30 cellular contexts compared by ENCODE assay signal in genomic region chr3:177221734-177222133, GRCh38. TPM values are rescaled to one million over a fixed set of nuclear protein-coding genes. Genes with fewer than 3 reads are reported as not detected.
DNase-seq lines count a peak whose midpoint lies in the region; ATAC-seq and TF ChIP-seq lines count a peak whose summit lies in the region.
"Had no signal": no experiment of that assay in that cellular context is flagged by ENCODE, and none has a peak within 500 bp of the region (broad histone marks: within the 10 kb centered on the region; RNA-seq: fewer than 3 reads in every experiment).

No MANE protein-coding gene starts in this region.

- H3K4me1 Mint-ChIP-seq in CD14-positive monocyte (peaks cover 33% of the 10 kb centered on the region), endothelial cell (ENCODE audit: unreplicated experiment) (peaks cover 14% of the 10 kb centered on the region)
- peaks cover 19 to 49% (median 39%) of the 10 kb centered on the region in 7 donors for H3K4me1 Mint-ChIP-seq in naive thymus-derived CD4-positive, alpha-beta T cell
- peaks cover 28% of the 10 kb centered on the region for H3K4me1 Mint-ChIP-seq in activated T-cell treated with anti-CD3 and anti-CD28 coated beads, Interleukin-2, amount 50 U/mL, for 72 hours (ENCODE audit: low read depth)

- H3K36me3 ChIP-seq in naive thymus-derived CD4-positive, alpha-beta T cell (ENCODE audit: control insufficient read depth in 2 of 3, insufficient read depth in 3 of 3, low read length in 3 of 3) = no peaks in the 10 kb centered on the region
- H3K36me3 ChIP-seq: BLaER1 treated with 17β-estradiol and CSF1 and Interleukin-3, amounts not matched to agents 10 nM and 100 nM; esophagus muscularis mucosa; left ventricle myocardium inferior; sigmoid colon; tibial nerve had no signal

- no peaks in the 10 kb centered on the region for H3K27me3 ChIP-seq in naive thymus-derived CD4-positive, alpha-beta T cell (ENCODE audit: control insufficient read depth in 2 of 2, insufficient read depth in 2 of 2, low read length in 2 of 2)
- H3K27me3 ChIP-seq: BLaER1 treated with 17β-estradiol and CSF1 and Interleukin-3, amounts not matched to agents 10 nM and 100 nM; esophagus muscularis mucosa; sigmoid colon; tibial nerve had no signal

- intact Hi-C loops in CD14-positive monocyte (cut with micrococcal nuclease) = no loop called here
- intact Hi-C loops in naive thymus-derived CD4-positive, alpha-beta T cell (cut with micrococcal nuclease) = loop anchor here in 1 of 2 donors (2.0 kb wide), 1 partner anchor 13 kb away; no protein-coding TSS in a partner anchor

- peaks cover 0 to 3% (median 0%) of the 10 kb centered on the region in 7 donors for H3K9me3 Mint-ChIP-seq in CD14-positive monocyte
- H3K9me3 Mint-ChIP-seq in naive thymus-derived CD4-positive, alpha-beta T cell = peaks cover 0 to 3% (median 0%) of the 10 kb centered on the region in 11 donors
- H3K9me3 Mint-ChIP-seq in activated T-cell treated with anti-CD3 and anti-CD28 coated beads, Interleukin-2, amount 50 U/mL, for 72 hours = no peaks in the 10 kb centered on the region
- no peaks in the 10 kb centered on the region for H3K9me3 Mint-ChIP-seq in endothelial cell (ENCODE audit: unreplicated experiment)
- H3K9me3 Mint-ChIP-seq: activated naive CD8-positive, alpha-beta T cell treated with anti-CD3 and anti-CD28 coated beads, Interleukin-2, amount 50 U/mL, for 24 hours; activated T-cell treated with anti-CD3 and anti-CD28 coated beads, Interleukin-2, amount 50 U/mL, for 4 hours had no signal

- H3K27ac Mint-ChIP-seq in CD14-positive monocyte (peak overlapping the region; percentile 68 to 87 (median 86)), endothelial cell (ENCODE audit: unreplicated experiment) (no peak overlapping the region)
- H3K27ac Mint-ChIP-seq in naive thymus-derived CD4-positive, alpha-beta T cell = peak overlapping the region in 6 of 9 donors; percentile 13 to 91 (median 46)
- H3K27ac Mint-ChIP-seq in activated T-cell treated with anti-CD3 and anti-CD28 coated beads, Interleukin-2, amount 50 U/mL, for 72 hours = no peak overlapping the region
- H3K27ac Mint-ChIP-seq: activated naive CD8-positive, alpha-beta T cell treated with anti-CD3 and anti-CD28 coated beads, Interleukin-2, amount 50 U/mL, for 24 hours had no signal

- H3K27me3 Mint-ChIP-seq in CD14-positive monocyte (ENCODE audit: low read depth in 3 of 3) (peaks cover 0 to 4% (median 3%) of the 10 kb centered on the region in 3 donors), endothelial cell (ENCODE audit: unreplicated experiment) (peaks cover 2% of the 10 kb centered on the region)
- H3K27me3 Mint-ChIP-seq in naive thymus-derived CD4-positive, alpha-beta T cell = no peaks in the 10 kb centered on the region
- H3K27me3 Mint-ChIP-seq in activated T-cell treated with anti-CD3 and anti-CD28 coated beads, Interleukin-2, amount 50 U/mL, for 72 hours (ENCODE audit: low read depth) = no peaks in the 10 kb centered on the region
- H3K27me3 Mint-ChIP-seq: activated naive CD8-positive, alpha-beta T cell treated with anti-CD3 and anti-CD28 coated beads, Interleukin-2, amount 50 U/mL, for 24 hours had no signal

- H3K4me3 Mint-ChIP-seq in CD14-positive monocyte = peak overlapping the region in 1 of 2 donors; percentile 79
- no peak overlapping the region for H3K4me3 Mint-ChIP-seq in naive thymus-derived CD4-positive, alpha-beta T cell
- no peak overlapping the region for H3K4me3 Mint-ChIP-seq in activated T-cell treated with anti-CD3 and anti-CD28 coated beads, Interleukin-2, amount 50 U/mL, for 72 hours
- H3K4me3 Mint-ChIP-seq in endothelial cell (ENCODE audit: unreplicated experiment) = no peak overlapping the region
- H3K4me3 Mint-ChIP-seq: activated naive CD8-positive, alpha-beta T cell treated with anti-CD3 and anti-CD28 coated beads, Interleukin-2, amount 50 U/mL, for 24 hours; activated T-cell treated with anti-CD3 and anti-CD28 coated beads, Interleukin-2, amount 50 U/mL, for 4 hours had no signal

- H3K4me1 ChIP-seq in naive thymus-derived CD4-positive, alpha-beta T cell (ENCODE audit: control insufficient read depth in 2 of 2, insufficient read depth in 2 of 2, low read length in 2 of 2) = peaks cover 0 to 24% of the 10 kb centered on the region in 2 donors
- H3K4me1 ChIP-seq: esophagus muscularis mucosa, left ventricle myocardium inferior, sigmoid colon, tibial nerve had no signal

- H3K36me3 Mint-ChIP-seq in CD14-positive monocyte (no peaks in the 10 kb centered on the region), endothelial cell (ENCODE audit: low read depth, unreplicated experiment) (no peaks in the 10 kb centered on the region)
- peaks cover 0 to 11% (median 0%) of the 10 kb centered on the region in 5 donors for H3K36me3 Mint-ChIP-seq in naive thymus-derived CD4-positive, alpha-beta T cell
- H3K36me3 Mint-ChIP-seq in activated T-cell treated with anti-CD3 and anti-CD28 coated beads, Interleukin-2, amount 50 U/mL, for 72 hours (ENCODE audit: insufficient read depth in 2 of 2) = peaks cover 0 to 3% of the 10 kb centered on the region in 2 donors

- no peak overlapping the region for H3K4me3 ChIP-seq in naive thymus-derived CD4-positive, alpha-beta T cell (ENCODE audit: low read length)
- H3K4me3 ChIP-seq: BLaER1 treated with 17β-estradiol and CSF1 and Interleukin-3, amounts not matched to agents 10 nM and 100 nM; esophagus muscularis mucosa; left ventricle myocardium inferior; sigmoid colon; tibial nerve had no signal

- POLR2A ChIA-PET in naive thymus-derived CD4-positive, alpha-beta T cell (lab: Charles Lee) = no interaction called here

- no peaks in the 10 kb centered on the region for H3K9me3 ChIP-seq in naive thymus-derived CD4-positive, alpha-beta T cell (ENCODE audit: control insufficient read depth in 2 of 3, low read length in 3 of 3)
- H3K9me3 ChIP-seq: esophagus muscularis mucosa, left ventricle myocardium inferior, sigmoid colon, tibial nerve had no signal

- CTCF ChIA-PET in naive thymus-derived CD4-positive, alpha-beta T cell (lab: Charles Lee) = no interaction called here

- no peak overlapping the region for H3K27ac ChIP-seq in naive thymus-derived CD4-positive, alpha-beta T cell (ENCODE audit: low read depth, low read length)
- H3K27ac ChIP-seq: BLaER1 treated with 17β-estradiol and CSF1 and Interleukin-3, amounts not matched to agents 10 nM and 100 nM; esophagus muscularis mucosa; left ventricle myocardium inferior; sigmoid colon; tibial nerve had no signal

- in situ Hi-C loops in KBM-7 (cut with MboI; ENCODE audit: low pct_unique_long_range_greater_than_20kb, low sequenced_read_pairs) = no loop called here

- DNase-seq in CD14-positive monocyte (ENCODE audit: low spot score) (no peak), KBM-7 (peak; percentile 43), SKM-1 (lab: John Stamatoyannopoulos, UW; ENCODE audit: unreplicated experiment) (peak; percentile 29), endothelial cell (ENCODE audit: low spot score) (no peak), NCI-H510A treated with DMSO at 0.1 percent for 48 hours (lab: John Stamatoyannopoulos, UW) (no peak), NCI-H345 treated with DMSO at 0.1 percent for 48 hours (lab: John Stamatoyannopoulos, UW; ENCODE audit: unreplicated experiment) (no peak)
- no peak for DNase-seq in naive thymus-derived CD4-positive, alpha-beta T cell
- no peak for DNase-seq in activated T-cell treated with anti-CD3 and anti-CD28 coated beads, Interleukin-2, amount 50 U/mL, for 72 hours
- DNase-seq: activated CD4-positive, CD25-positive, alpha-beta regulatory T cell; activated gamma-delta T cell treated with Interleukin-2 at 50 U/mL for 16 hours; activated naive CD8-positive, alpha-beta T cell treated with anti-CD3 and anti-CD28 coated beads, Interleukin-2, amount 50 U/mL, for 24 hours; activated T-cell treated with anti-CD3 and anti-CD28 coated beads, Interleukin-2, amount 50 U/mL, for 4 hours; COR-L47; cortex of kidney; DMS79; foreskin fibroblast; HCEC 1CT; head of caudate nucleus; islet precursor cell; Karpas-422; left ventricle myocardium inferior; NCI-H1048; NCI-H1694; NCI-H446; SHP77; sigmoid colon; stimulated activated CD4-positive, alpha-beta T cell treated with anti-CD3 and anti-CD28 coated beads, Interleukin-4, amount 100 ng/mL, for 24 hours had no signal

- peak; percentile 62 for ATAC-seq in naive thymus-derived CD4-positive, alpha-beta T cell
- ATAC-seq in activated T-cell treated with anti-CD3 and anti-CD28 coated beads, Interleukin-2, amount 50 U/mL, for 72 hours (replicated peaks in 1 of 2) = no peak
- ATAC-seq: activated naive CD8-positive, alpha-beta T cell treated with anti-CD3 and anti-CD28 coated beads, Interleukin-2, amount 50 U/mL, for 24 hours; activated T-cell treated with anti-CD3 and anti-CD28 coated beads, Interleukin-2, amount 50 U/mL, for 4 hours had no signal

- TF ChIP-seq CTCF in CD14-positive monocyte (IDR thresholded peaks at IDR 0.05) = no peak
- TF ChIP-seq CTCF in endothelial cell (IDR thresholded peaks at IDR 0.05; ENCODE audit: unreplicated experiment) = no peak

RNA-seq across cellular contexts. Expression of gene TBL1XR1, which starts 24.5 kb away (rescaled TPM):
- 10 to 100 TPM; 10.2 to 20.4 TPM for polyA plus RNA-seq in CD14-positive monocyte
- 100 to 1,000 TPM in 4 of 5 experiments, 10 to 100 TPM in 1; 98.9 to 173 (median 133) TPM for total RNA-seq in naive thymus-derived CD4-positive, alpha-beta T cell
- 10 to 100 TPM; 20.8 to 25.5 TPM for polyA plus RNA-seq in naive thymus-derived CD4-positive, alpha-beta T cell
- total RNA-seq in activated T-cell treated with anti-CD3 and anti-CD28 coated beads, Interleukin-2, amount 50 U/mL, for 72 hours = 100 to 1,000 TPM; 179 to 240 TPM
- 156 TPM for total RNA-seq in endothelial cell (ENCODE audit: unreplicated experiment)

Comparison
In these comparisons a context has a peak if more than half of its experiments do, and no peak if none do; other contexts are left out.
1. DNase-seq: peak in KBM-7 (single experiment) and SKM-1 (single experiment); none in CD14-positive monocyte (single experiment), naive thymus-derived CD4-positive, alpha-beta T cell (0 of 9), activated T-cell treated with anti-CD3 and anti-CD28 coated beads, Interleukin-2, amount 50 U/mL, for 72 hours (0 of 2), endothelial cell (single experiment), NCI-H510A treated with DMSO at 0.1 percent for 48 hours (single experiment) and NCI-H345 treated with DMSO at 0.1 percent for 48 hours (single experiment).
2. H3K27ac Mint-ChIP-seq: peak in CD14-positive monocyte (7 of 7) and naive thymus-derived CD4-positive, alpha-beta T cell (6 of 9); none in activated T-cell treated with anti-CD3 and anti-CD28 coated beads, Interleukin-2, amount 50 U/mL, for 72 hours (single experiment) and endothelial cell (single experiment).